Comparison of ENCODE assay signal across 8 cellular contexts in genomic region chr1:167721617-167722151, GRCh38. TPM values are rescaled to one million over a fixed set of nuclear protein-coding genes. Genes with fewer than 3 reads are reported as not detected.
DNase-seq lines count a peak whose midpoint lies in the region; ATAC-seq and TF ChIP-seq lines count a peak whose summit lies in the region.

MPZL1 (plus strand) TSS chr1:167721982; CDS start chr1:167722152, 170 bp downstream.

- peaks cover 0 to 3% (median 0%) of the 10 kb centered on the region in 7 donors for H3K9me3 Mint-ChIP-seq in CD4-positive, CD25-positive, alpha-beta regulatory T cell
- H3K9me3 Mint-ChIP-seq in activated CD8-positive, alpha-beta T cell treated with anti-CD3 and anti-CD28 coated beads for 36 hours, result no peaks in the 10 kb centered on the region

- peak within 1 kb of the TSS; percentile 49 for H3K27ac ChIP-seq in CD4-positive, CD25-positive, alpha-beta regulatory T cell (ENCODE audit: insufficient read depth, low read length, poor library complexity, severe bottlenecking)
- H3K27ac ChIP-seq in lower lobe of right lung, result peak within 1 kb of the TSS; percentile 88

- POLR2A ChIA-PET in activated CD8-positive, alpha-beta T cell treated with anti-CD3 and anti-CD28 coated beads for 36 hours (lab: Charles Lee), result interaction anchor here (1.3 kb wide), 1 partner anchor 214 kb away, joined by 3 read pairs; the partner anchor contains the start of gene DCAF6

- H3K36me3 Mint-ChIP-seq in CD4-positive, CD25-positive, alpha-beta regulatory T cell, result no peaks in the 10 kb centered on the region
- peaks cover 5% of the 10 kb centered on the region for H3K36me3 Mint-ChIP-seq in activated CD8-positive, alpha-beta T cell treated with anti-CD3 and anti-CD28 coated beads for 36 hours (ENCODE audit: low read depth)

- H3K9me3 ChIP-seq in CD4-positive, CD25-positive, alpha-beta regulatory T cell (ENCODE audit: control insufficient read depth in 2 of 2, low read length in 2 of 2), result no peaks in the 10 kb centered on the region
- H3K9me3 ChIP-seq in lower lobe of right lung, result no peaks in the 10 kb centered on the region

- CTCF ChIA-PET in activated CD8-positive, alpha-beta T cell treated with anti-CD3 and anti-CD28 coated beads for 36 hours (lab: Charles Lee), result interaction anchor here (0.8 kb wide), 1 partner anchor 11 kb away, joined by 3 read pairs; no protein-coding TSS in a partner anchor

- peaks cover 4% of the 10 kb centered on the region for H3K27me3 Mint-ChIP-seq in CD4-positive, CD25-positive, alpha-beta regulatory T cell
- no peaks in the 10 kb centered on the region for H3K27me3 Mint-ChIP-seq in activated CD8-positive, alpha-beta T cell treated with anti-CD3 and anti-CD28 coated beads for 36 hours

- ATAC-seq in CD4-positive, CD25-positive, alpha-beta regulatory T cell (ENCODE audit: low read depth in 2 of 2), result peak; percentile 95
- ATAC-seq in GM19395 (IDR thresholded peaks at IDR 0.05; ENCODE audit: unreplicated experiment) (peak; percentile 85), HG03558 (IDR thresholded peaks at IDR 0.05; ENCODE audit: extremely low read depth, unreplicated experiment) (peak; percentile 82), lower lobe of right lung (peak; percentile 99)
- peak; percentile 99 for ATAC-seq in activated CD8-positive, alpha-beta T cell treated with anti-CD3 and anti-CD28 coated beads for 36 hours

- intact Hi-C loops in activated CD8-positive, alpha-beta T cell treated with anti-CD3 and anti-CD28 coated beads for 36 hours (cut with micrococcal nuclease), result loop anchor here (2.0 kb wide), 1 partner anchor 81 kb away; no protein-coding TSS in a partner anchor
- intact Hi-C loops in lower lobe of right lung (cut with DNase I), result no loop called here

- H3K4me1 Mint-ChIP-seq in CD4-positive, CD25-positive, alpha-beta regulatory T cell, result peaks cover 15 to 58% (median 23%) of the 10 kb centered on the region in 4 donors
- peaks cover 48% of the 10 kb centered on the region for H3K4me1 Mint-ChIP-seq in activated CD8-positive, alpha-beta T cell treated with anti-CD3 and anti-CD28 coated beads for 36 hours (ENCODE audit: low read depth)

- H3K27me3 ChIP-seq in CD4-positive, CD25-positive, alpha-beta regulatory T cell (ENCODE audit: control insufficient read depth, insufficient read depth, low read length), result no peaks in the 10 kb centered on the region
- H3K27me3 ChIP-seq in lower lobe of right lung (ENCODE audit: low read depth), result no peaks in the 10 kb centered on the region

- H3K36me3 ChIP-seq in CD4-positive, CD25-positive, alpha-beta regulatory T cell (ENCODE audit: control insufficient read depth, insufficient read depth, low read length), result no peaks in the 10 kb centered on the region
- H3K36me3 ChIP-seq in lower lobe of right lung, result no peaks in the 10 kb centered on the region

- peak within 1 kb of the TSS; percentile 33 to 86 (median 74) for H3K27ac Mint-ChIP-seq in CD4-positive, CD25-positive, alpha-beta regulatory T cell
- H3K27ac Mint-ChIP-seq in activated CD8-positive, alpha-beta T cell treated with anti-CD3 and anti-CD28 coated beads for 36 hours, result peak within 1 kb of the TSS; percentile 80

- H3K4me1 ChIP-seq in CD4-positive, CD25-positive, alpha-beta regulatory T cell (ENCODE audit: control insufficient read depth, insufficient read depth, low read length, poor library complexity, severe bottlenecking), result peaks cover 34% of the 10 kb centered on the region
- H3K4me1 ChIP-seq in lower lobe of right lung, result peaks cover 34% of the 10 kb centered on the region

- peak within 1 kb of the TSS; percentile 85 to 97 (median 88) for H3K4me3 Mint-ChIP-seq in CD4-positive, CD25-positive, alpha-beta regulatory T cell
- H3K4me3 Mint-ChIP-seq in activated CD8-positive, alpha-beta T cell treated with anti-CD3 and anti-CD28 coated beads for 36 hours, result peak within 1 kb of the TSS; percentile 85

- H3K4me3 ChIP-seq in CD4-positive, CD25-positive, alpha-beta regulatory T cell (ENCODE audit: low read depth, low read length), result peak within 1 kb of the TSS; percentile 78
- H3K4me3 ChIP-seq in lower lobe of right lung, result peak within 1 kb of the TSS; percentile 97

- TF ChIP-seq CTCF in activated CD8-positive, alpha-beta T cell treated with anti-CD3 and anti-CD28 coated beads for 36 hours (IDR thresholded peaks at IDR 0.05), result no peak
- no peak for TF ChIP-seq CTCF in lower lobe of right lung (IDR thresholded peaks at IDR 0.05)

- DNase-seq in CD4-positive, CD25-positive, alpha-beta regulatory T cell, result peak; percentile 80 to 94 (median 87)
- DNase-seq in NCI-H82 treated with DMSO at 0.1 percent for 48 hours (lab: John Stamatoyannopoulos, UW; ENCODE audit: unreplicated experiment), result peak; percentile 80
- peak; percentile 94 for DNase-seq in activated CD8-positive, alpha-beta T cell treated with anti-CD3 and anti-CD28 coated beads for 36 hours
- DNase-seq in ecto neural progenitor cell (ENCODE audit: low spot score), result peak; percentile 97
- peak; percentile 96 for DNase-seq in lower lobe of right lung
- peak; percentile 82 to 94 (median 85) for DNase-seq in stimulated activated CD4-positive, alpha-beta T cell treated with anti-CD3 and anti-CD28 coated beads, TNF-alpha, amount 100 ng/mL, for 1 hour (ENCODE audit: low read depth in 3 of 3, low spot score in 1 of 3)

RNA-seq across cellular contexts. Expression of gene MPZL1, which starts in this region (rescaled TPM):
- 3.3 TPM for total RNA-seq in CD4-positive, CD25-positive, alpha-beta regulatory T cell
- polyA plus RNA-seq in CD4-positive, CD25-positive, alpha-beta regulatory T cell, result 10 to 100 TPM in 1 of 4 donors, 1 to 10 TPM in 3; 6.5 to 10.0 (median 9.2) TPM
- total RNA-seq in activated CD8-positive, alpha-beta T cell treated with anti-CD3 and anti-CD28 coated beads for 36 hours, result 10 to 100 TPM; 14.8 to 15.4 TPM
- total RNA-seq in lower lobe of right lung, result 85.9 TPM

Comparison
In these comparisons a context has a peak if more than half of its experiments do, and no peak if none do; other contexts are left out.
1. Peak in every context shown above with its lines: DNase-seq, ATAC-seq, H3K4me3 ChIP-seq and H3K27ac ChIP-seq.